Comparison of ENCODE assay signal across 1 cellular context in genomic region chr6:112231609-112232060, GRCh38.
TF ChIP-seq lines count a peak whose summit lies in the region.

No MANE protein-coding gene starts in this region.

TF ChIP-seq in HEK293, 187 proteins besides CTCF, POLR2A, EP300 and RAD21 (continued from another document and continues in another):
- peak; percentile 78 for TF ChIP-seq ZNF398 (tag by site-specific recombination; IDR thresholded peaks at IDR 0.05)
- TF ChIP-seq HOXD13 (CRISPR knock-in tag; IDR thresholded peaks at IDR 0.05; ENCODE audit: borderline replicate concordance), result peak; percentile 91
- TF ChIP-seq GFI1B (tag by site-specific recombination; IDR thresholded peaks at IDR 0.05), result peak; percentile 93
- TF ChIP-seq ZNF280D (tag by site-specific recombination; IDR thresholded peaks at IDR 0.05), result no peak
- peak; percentile 55; the same call in 1 of the 2 replicates for TF ChIP-seq ZNF488 (tag by site-specific recombination; IDR thresholded peaks at IDR 0.05)
- peak; percentile 71; the same call in 1 of the 2 replicates for TF ChIP-seq HIC1 (tag by site-specific recombination; IDR thresholded peaks at IDR 0.05)
- TF ChIP-seq ZNF311 (tag by site-specific recombination; IDR thresholded peaks at IDR 0.05; ENCODE audit: borderline replicate concordance), result no peak
- no peak for TF ChIP-seq ZFP41 (tag by site-specific recombination; IDR thresholded peaks at IDR 0.05; ENCODE audit: borderline replicate concordance)
- TF ChIP-seq ZSCAN30 (tag by site-specific recombination; IDR thresholded peaks at IDR 0.05), result peak; percentile 93
- peak; percentile 28; the same call in 1 of the 2 replicates for TF ChIP-seq ZBTB6 (tag by site-specific recombination; IDR thresholded peaks at IDR 0.05)
- no peak for TF ChIP-seq ZNF510 (tag by site-specific recombination; IDR thresholded peaks at IDR 0.05; ENCODE audit: insufficient replicate concordance)
- 0 out of 2 replicates have a peak, but pooled peaks have one; percentile 35 for TF ChIP-seq ZNF350 (tag by site-specific recombination; IDR thresholded peaks at IDR 0.05)
- TF ChIP-seq OVOL3 (tag by site-specific recombination; IDR thresholded peaks at IDR 0.05), result peak; percentile 98
- TF ChIP-seq BCL6B (tag by site-specific recombination; IDR thresholded peaks at IDR 0.05), result peak; percentile 73; the same call in 1 of the 2 replicates
- TF ChIP-seq BCL11B (tag by site-specific recombination; IDR thresholded peaks at IDR 0.05; ENCODE audit: low read depth), result peak; percentile 90; the same call in 1 of the 2 replicates
- TF ChIP-seq ZNF112 (tag by site-specific recombination; IDR thresholded peaks at IDR 0.05), result no peak
- TF ChIP-seq ZNF776 (tag by site-specific recombination; IDR thresholded peaks at IDR 0.05; ENCODE audit: borderline replicate concordance), result no peak; the same call in 1 of the 2 replicates
- 0 out of 2 replicates have a peak, but pooled peaks have one; percentile 49 for TF ChIP-seq ZNF664 (tag by site-specific recombination; IDR thresholded peaks at IDR 0.05)
- no peak for TF ChIP-seq ZNF521 (tag by site-specific recombination; IDR thresholded peaks at IDR 0.05)
- TF ChIP-seq ZNF354C (tag by site-specific recombination; IDR thresholded peaks at IDR 0.05; ENCODE audit: borderline replicate concordance, low read depth), result no peak
- no peak for TF ChIP-seq ZNF426 (tag by site-specific recombination; IDR thresholded peaks at IDR 0.05)
- TF ChIP-seq PRDM10 (tag by site-specific recombination; IDR thresholded peaks at IDR 0.05), result peak; percentile 78
- TF ChIP-seq SP2 (tag by site-specific recombination; IDR thresholded peaks at IDR 0.05), result peak; percentile 16; the same call in 1 of the 2 replicates
- TF ChIP-seq ZBTB21 (tag by site-specific recombination; IDR thresholded peaks at IDR 0.05), result peak; percentile 75
- peak; percentile 91; the same call in 1 of the 2 replicates for TF ChIP-seq ZNF391 (tag by site-specific recombination; IDR thresholded peaks at IDR 0.05; ENCODE audit: borderline replicate concordance, low read depth)
- peak; percentile 98 for TF ChIP-seq SP7 (tag by site-specific recombination; IDR thresholded peaks at IDR 0.05)
- TF ChIP-seq GLIS1 (tag by site-specific recombination; IDR thresholded peaks at IDR 0.05), result peak; percentile 98
- TF ChIP-seq ZNF132 (tag by site-specific recombination; IDR thresholded peaks at IDR 0.05; ENCODE audit: borderline replicate concordance), result no peak
- TF ChIP-seq YY1 (tag by site-specific recombination; IDR thresholded peaks at IDR 0.05), result no peak
- TF ChIP-seq ZFP69B (tag by site-specific recombination; IDR thresholded peaks at IDR 0.05), result peak; percentile 77
- TF ChIP-seq ZNF658 (tag by site-specific recombination; IDR thresholded peaks at IDR 0.05), result no peak
- no peak; the same call in 1 of the 2 replicates for TF ChIP-seq ZNF121 (tag by site-specific recombination; IDR thresholded peaks at IDR 0.05)
- TF ChIP-seq ZNF677 (tag by site-specific recombination; IDR thresholded peaks at IDR 0.05), result no peak
- TF ChIP-seq ZNF777 (tag by site-specific recombination; IDR thresholded peaks at IDR 0.05; ENCODE audit: borderline replicate concordance), result no peak
- TF ChIP-seq ZNF223 (tag by site-specific recombination; IDR thresholded peaks at IDR 0.05), result no peak
- TF ChIP-seq ZNF837 (tag by site-specific recombination; IDR thresholded peaks at IDR 0.05), result 0 out of 2 replicates have a peak, but pooled peaks have one; percentile 32
- no peak for TF ChIP-seq ZNF785 (tag by site-specific recombination; IDR thresholded peaks at IDR 0.05)
- TF ChIP-seq AEBP2 (tag by site-specific recombination; IDR thresholded peaks at IDR 0.05; ENCODE audit: borderline replicate concordance), result no peak
- TF ChIP-seq ZNF266 (tag by site-specific recombination; IDR thresholded peaks at IDR 0.05; ENCODE audit: low read depth), result no peak
- TF ChIP-seq ZNF292 (tag by site-specific recombination; IDR thresholded peaks at IDR 0.05; ENCODE audit: borderline replicate concordance, low read depth), result no peak
- TF ChIP-seq ZNF701 (tag by site-specific recombination; IDR thresholded peaks at IDR 0.05), result no peak
- no peak for TF ChIP-seq ZNF473 (tag by site-specific recombination; IDR thresholded peaks at IDR 0.05)
- 0 out of 2 replicates have a peak, but pooled peaks have one; percentile 10 for TF ChIP-seq ZNF404 (tag by site-specific recombination; IDR thresholded peaks at IDR 0.05)
- TF ChIP-seq ZNF324 (tag by site-specific recombination; IDR thresholded peaks at IDR 0.05), result peak; percentile 67; the same call in 1 of the 2 replicates
